10 cellular contexts compared by ENCODE assay signal in genomic region chr4:3036131-3036952, GRCh38. TPM values are rescaled to one million over a fixed set of nuclear protein-coding genes. Genes with fewer than 3 reads are reported as not detected.
A peak's percentile ranks its signal among the peaks of the same experiment; 100 is the strongest.
DNase-seq lines count a peak whose midpoint lies in the region; ATAC-seq, FAIRE-seq and TF ChIP-seq lines count a peak whose summit lies in the region.
"Had no signal": no experiment of that assay in that cellular context is flagged by ENCODE, and none has a peak within 500 bp of the region (broad histone marks: within the 10 kb centered on the region; RNA-seq: fewer than 3 reads in every experiment).

No MANE protein-coding gene starts in this region.

- H3K4me1 Mint-ChIP-seq in GM23338 (no peaks in the 10 kb centered on the region), glutamatergic neuron (ENCODE audit: low read depth, unreplicated experiment) (peaks cover 21% of the 10 kb centered on the region)

- H3K4me3 Mint-ChIP-seq in GM23338 (no peak overlapping the region), glutamatergic neuron (ENCODE audit: unreplicated experiment) (peak overlapping the region; percentile 55)
- H3K4me3 Mint-ChIP-seq: H9 had no signal

- 0 out of 2 replicates have a peak overlapping the region, but pooled peaks have one; percentile 34 for H3K27ac Mint-ChIP-seq in GM23338
- H3K27ac Mint-ChIP-seq in glutamatergic neuron (ENCODE audit: unreplicated experiment), result peak overlapping the region; percentile 17

- H4K20me1 ChIP-seq in GM23338 (replicated peaks; ENCODE audit: insufficient read depth), result no peaks in the 10 kb centered on the region

- H3K36me3 Mint-ChIP-seq in GM23338 (ENCODE audit: low read depth) (no peaks in the 10 kb centered on the region), glutamatergic neuron (ENCODE audit: unreplicated experiment) (no peaks in the 10 kb centered on the region)

- H3K9me2 ChIP-seq in GM23338 (ENCODE audit: insufficient read depth), result no peaks in the 10 kb centered on the region

- H3K4me3 ChIP-seq in GM23338 (no peak overlapping the region), SJCRH30 (no peak overlapping the region)

- DNase-seq in GM23338 (ENCODE audit: low spot score) (no peak), SJCRH30 (peak; percentile 20 to 38), glutamatergic neuron (no peak), sciatic nerve (ENCODE audit: low spot score) (peak; percentile 53), omental fat pad (ENCODE audit: low spot score) (no peak), urothelium cell line (ENCODE audit: low spot score) (no peak)
- DNase-seq: DMS79 had no signal

- H3K27me3 ChIP-seq in GM23338 (ENCODE audit: insufficient read depth) (no peaks in the 10 kb centered on the region), SJCRH30 (peaks cover 26% of the 10 kb centered on the region)

- no peak for FAIRE-seq in urothelium cell line (lab: Jason Lieb, UNC)

- H3K9me3 Mint-ChIP-seq in GM23338, result no peaks in the 10 kb centered on the region
- no peaks in the 10 kb centered on the region for H3K9me3 Mint-ChIP-seq in glutamatergic neuron (ENCODE audit: unreplicated experiment)
- H3K9me3 Mint-ChIP-seq: H9 had no signal

- H3K27ac ChIP-seq in GM23338 (ENCODE audit: low read depth) (no peak overlapping the region), SJCRH30 (no peak overlapping the region)

- H3K36me3 ChIP-seq in GM23338 (ENCODE audit: insufficient read depth), result no peaks in the 10 kb centered on the region
- no peaks in the 10 kb centered on the region for H3K36me3 ChIP-seq in SJCRH30

- H3K9me3 ChIP-seq in SJCRH30 (replicated peaks), result no peaks in the 10 kb centered on the region

- H3K79me2 ChIP-seq in GM23338 (replicated peaks; ENCODE audit: insufficient read depth), result no peaks in the 10 kb centered on the region

- TF ChIP-seq CTCF in GM23338 (conservative IDR thresholded peaks at IDR 0.05; ENCODE audit: low read depth in 2 of 2) (no peak), glutamatergic neuron (IDR thresholded peaks at IDR 0.05; ENCODE audit: partially characterized antibody, unreplicated experiment) (no peak), omental fat pad (IDR thresholded peaks at IDR 0.05) (no peak)

- no peaks in the 10 kb centered on the region for H3F3A ChIP-seq in GM23338 (replicated peaks; ENCODE audit: low read depth)

- intact Hi-C loops in sciatic nerve (cut with DNase I), result no loop called here

- H3K4me1 ChIP-seq in GM23338 (ENCODE audit: insufficient read depth), result no peaks in the 10 kb centered on the region
- peaks cover 13% of the 10 kb centered on the region for H3K4me1 ChIP-seq in SJCRH30

- H2AFZ ChIP-seq in GM23338, result no peak overlapping the region

- no peak for ATAC-seq in GM23338
- ATAC-seq in sciatic nerve, result no peak
- no peak for ATAC-seq in HG03378 (IDR thresholded peaks at IDR 0.05; ENCODE audit: unreplicated experiment)
- no peak for ATAC-seq in omental fat pad (ENCODE audit: low FRiP score)

- H3K27me3 Mint-ChIP-seq in GM23338 (ENCODE audit: insufficient read depth, low read depth, poor library complexity) (peaks cover 22% of the 10 kb centered on the region), glutamatergic neuron (ENCODE audit: unreplicated experiment) (peaks cover 3% of the 10 kb centered on the region)

- no peak overlapping the region for H3K4me2 ChIP-seq in GM23338

TF ChIP-seq in GM23338, 12 proteins besides CTCF, POLR2A, EP300 and RAD21 (continues in another document):
- no peak for TF ChIP-seq EZH2 (IDR thresholded peaks at IDR 0.05; ENCODE audit: low read depth, unreplicated experiment)
- TF ChIP-seq CREB1 (CRISPR knock-in tag; IDR thresholded peaks at IDR 0.05; ENCODE audit: low read depth), result no peak
- no peak for TF ChIP-seq REST (IDR thresholded peaks at IDR 0.05; ENCODE audit: unreplicated experiment)
- TF ChIP-seq POLR2AphosphoS5 (IDR thresholded peaks at IDR 0.05; ENCODE audit: low read depth), result no peak
- no peak for TF ChIP-seq JUNB (IDR thresholded peaks at IDR 0.05; ENCODE audit: unreplicated experiment)
- TF ChIP-seq, protein P1, sequence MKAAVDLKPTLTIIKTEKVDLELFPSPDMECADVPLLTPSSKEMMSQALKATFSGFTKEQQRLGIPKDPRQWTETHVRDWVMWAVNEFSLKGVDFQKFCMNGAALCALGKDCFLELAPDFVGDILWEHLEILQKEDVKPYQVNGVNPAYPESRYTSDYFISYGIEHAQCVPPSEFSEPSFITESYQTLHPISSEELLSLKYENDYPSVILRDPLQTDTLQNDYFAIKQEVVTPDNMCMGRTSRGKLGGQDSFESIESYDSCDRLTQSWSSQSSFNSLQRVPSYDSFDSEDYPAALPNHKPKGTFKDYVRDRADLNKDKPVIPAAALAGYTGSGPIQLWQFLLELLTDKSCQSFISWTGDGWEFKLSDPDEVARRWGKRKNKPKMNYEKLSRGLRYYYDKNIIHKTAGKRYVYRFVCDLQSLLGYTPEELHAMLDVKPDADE (IDR thresholded peaks at IDR 0.05), result no peak
- TF ChIP-seq ZNF114 (CRISPR knock-in tag; IDR thresholded peaks at IDR 0.05), result no peak
- no peak for TF ChIP-seq EZH2phosphoT487 (IDR thresholded peaks at IDR 0.05; ENCODE audit: unreplicated experiment)

RNA-seq across cellular contexts. Expression of gene HTT-AS, which starts 38.0 kb away (rescaled TPM):
- total RNA-seq in GM23338 (2014; rRNA removed; shearing (Covaris generic)), result not detected in 2 replicates
- not detected in 2 replicates for polyA plus RNA-seq in GM23338 (2016; fragmentation: Nextera tagmentation; extraction: Ambion mirVana)
- total RNA-seq in SJCRH30 (2014; rRNA removed; shearing (Covaris generic)), result not detected in 2 replicates
- total RNA-seq in glutamatergic neuron (ENCODE audit: unreplicated experiment), result not detected
- not detected for total RNA-seq in sciatic nerve
- total RNA-seq in omental fat pad, result not detected
- total RNA-seq: H9, SK-MEL-5 had no signal

RNA-seq across cellular contexts. Expression of gene HTT, which starts 38.1 kb away (rescaled TPM):
- 62.7 and 67.7 TPM in 2 replicates for total RNA-seq in GM23338 (2014; rRNA removed; shearing (Covaris generic))
- polyA plus RNA-seq in GM23338 (2016; fragmentation: Nextera tagmentation; extraction: Ambion mirVana), result 23.8 and 26.6 TPM in 2 replicates
- total RNA-seq in SJCRH30 (2014; rRNA removed; shearing (Covaris generic)), result 24.3 and 30.7 TPM in 2 replicates
- total RNA-seq in glutamatergic neuron (ENCODE audit: unreplicated experiment), result 107 TPM
- total RNA-seq in sciatic nerve, result 67.8 TPM
- 10 to 100 TPM; 37.6 to 78.7 (median 56.3) TPM for total RNA-seq in omental fat pad

Comparison
In these comparisons a context has a peak if more than half of its experiments do, and no peak if none do; other contexts are left out.
1. DNase-seq: peak in SJCRH30 (2 of 2) and sciatic nerve (single experiment); none in GM23338 (single experiment), glutamatergic neuron (single experiment), omental fat pad (single experiment) and urothelium cell line (single experiment).